ENCODE assay signal across 20 cellular contexts in the genomic region with DNA sequence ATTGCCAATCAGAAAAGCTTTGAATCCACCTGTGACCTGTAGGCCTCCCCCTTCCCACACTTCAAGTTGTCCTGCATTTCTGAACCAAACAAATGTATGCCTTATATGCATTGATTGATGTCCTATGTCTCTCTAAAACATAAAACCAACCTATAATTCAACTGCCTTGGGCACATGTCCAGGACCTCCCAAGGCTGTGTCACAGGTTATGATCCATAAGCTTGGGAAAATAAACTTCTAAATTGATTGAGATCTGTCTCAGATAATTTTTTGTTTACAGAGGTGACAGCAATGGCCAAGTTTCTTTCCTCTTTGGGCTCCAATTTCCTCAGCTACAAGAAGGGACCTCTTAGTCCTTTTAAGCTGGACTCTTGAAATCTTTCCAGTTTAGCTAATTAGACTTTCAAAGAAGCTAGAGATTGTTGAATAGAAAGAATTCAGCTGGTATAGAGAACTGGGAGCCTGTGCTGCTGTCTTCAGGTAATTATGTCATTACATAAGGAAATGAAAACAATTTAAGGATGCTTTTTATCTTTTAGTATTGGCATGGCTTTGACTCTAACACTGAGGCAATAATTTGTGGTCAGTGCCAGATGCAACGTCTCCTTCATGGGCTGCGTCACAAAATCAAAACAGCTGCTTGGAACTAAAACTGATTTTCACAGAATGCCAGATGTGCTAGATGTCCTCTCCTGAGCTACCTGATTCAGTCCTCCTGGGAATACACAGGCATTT.
DNase-seq lines count a peak whose midpoint lies in the region; ATAC-seq and TF ChIP-seq lines count a peak whose summit lies in the region.
"Had no signal": no experiment of that assay in that cellular context is flagged by ENCODE, and none has a peak within 500 bp of the region (broad histone marks: within the 10 kb centered on the region; RNA-seq: fewer than 3 reads in every experiment).

No MANE protein-coding gene starts in this region.

- peaks cover 11% of the 10 kb centered on the region for H3F3A ChIP-seq in GM23248 (ENCODE audit: insufficient read depth)

- no peak for TF ChIP-seq CTCF in foreskin fibroblast (IDR thresholded peaks at IDR 0.05; ENCODE audit: low read depth, low read length)

- in situ Hi-C loops in GM23248 (cut with MboI) = no loop called here

- H3K79me2 ChIP-seq in GM23248 (ENCODE audit: insufficient read depth) = no peaks in the 10 kb centered on the region

- no peak overlapping the region for H3K4me2 ChIP-seq in GM23248 (ENCODE audit: unreplicated experiment)
- H3K4me2 ChIP-seq: GM23338 had no signal

- DNase-seq in AG08395 (ENCODE audit: low spot score) = peak; percentile 39
- DNase-seq in GM23248 = peak; percentile 67
- DNase-seq in foreskin fibroblast = peak; percentile 71 to 91
- no peak for DNase-seq in activated effector memory CD4-positive, alpha-beta T cell treated with Interleukin-2 at 50 U/mL for 16 hours
- no peak for DNase-seq in AG08396 (ENCODE audit: low spot score)
- DNase-seq in C1 segment of cervical spinal cord (lab: John Stamatoyannopoulos, UW) = no peak
- DNase-seq: activated B cell treated with CpG ODN at 0.5 μM for 24 hours; activated naive CD4-positive, alpha-beta T cell treated with anti-CD3 and anti-CD28 coated beads, Interleukin-2, amount 50 U/mL, for 16 hours; caudate nucleus; DMS53; NCI-H146; NCI-H524; occipital lobe; Peyer's patch; small intestine; stimulated activated naive CD4-positive, alpha-beta T cell treated with Interleukin-2 at 50 U/mL for 16 hours had no signal

- H3K36me3 ChIP-seq in GM23248 (ENCODE audit: low read depth) = no peaks in the 10 kb centered on the region
- H3K36me3 ChIP-seq: BLaER1 treated with 17β-estradiol and CSF1 and Interleukin-3, amounts not matched to agents 10 nM and 100 nM; Peyer's patch had no signal

- no peaks in the 10 kb centered on the region for H3K9me2 ChIP-seq in GM23248 (ENCODE audit: insufficient read depth)

- H3K4me3 ChIP-seq in GM23248 = no peak overlapping the region
- no peak overlapping the region for H3K4me3 ChIP-seq in foreskin fibroblast (ENCODE audit: low read depth in 1 of 2, low read length in 2 of 2)
- H3K4me3 ChIP-seq: BLaER1 treated with 17β-estradiol and CSF1 and Interleukin-3, amounts not matched to agents 10 nM and 100 nM; GM23338; Peyer's patch had no signal

- no peak overlapping the region for H3K27ac ChIP-seq in GM23248
- H3K27ac ChIP-seq: BLaER1 treated with 17β-estradiol and CSF1 and Interleukin-3, amounts not matched to agents 10 nM and 100 nM; Peyer's patch had no signal

- no peak overlapping the region for H3K9ac ChIP-seq in GM23248
- H3K9ac ChIP-seq: BLaER1 treated with 17β-estradiol and CSF1 and Interleukin-3, amounts not matched to agents 10 nM and 100 nM had no signal

- H3K27me3 ChIP-seq in GM23248 (replicated peaks; ENCODE audit: insufficient read depth) = no peaks in the 10 kb centered on the region
- H3K27me3 ChIP-seq: BLaER1 treated with 17β-estradiol and CSF1 and Interleukin-3, amounts not matched to agents 10 nM and 100 nM; Peyer's patch had no signal

- 3 to 13% methylated on average over 2 of the region's 2 CpGs for WGBS in GM23248 (ENCODE audit: low coverage in 1 of 2, low lambda C conversion rate in 2 of 2, missing lambda C conversion rate in 2 of 2), 2 experiments

- no peak overlapping the region for H2AFZ ChIP-seq in GM23248
- H2AFZ ChIP-seq: GM23338 had no signal

- no peaks in the 10 kb centered on the region for H4K20me1 ChIP-seq in GM23248 (ENCODE audit: insufficient read depth)
- H4K20me1 ChIP-seq: BLaER1 treated with 17β-estradiol and CSF1 and Interleukin-3, amounts not matched to agents 10 nM and 100 nM had no signal

- peaks cover 30% of the 10 kb centered on the region for H3K4me1 ChIP-seq in GM23248 (ENCODE audit: insufficient read depth)
- H3K4me1 ChIP-seq: Peyer's patch had no signal

- no peak; the same call in 2 of the 3 replicates for ATAC-seq in SK-N-SH treated with all-trans-retinoic acid at 6 μM for 48 hours
- ATAC-seq in HG03432 (IDR thresholded peaks at IDR 0.05; ENCODE audit: unreplicated experiment) = no peak
- ATAC-seq: GM23338 had no signal

- H3K9me3 ChIP-seq in GM23248 (ENCODE audit: low read depth) = no peaks in the 10 kb centered on the region
- H3K9me3 ChIP-seq: Peyer's patch had no signal

TF ChIP-seq in SK-N-SH treated with all-trans-retinoic acid at 6 μM for 48 hours, 23 proteins besides CTCF, POLR2A, EP300 and RAD21:
- TF ChIP-seq ZNF70 (CRISPR knock-in tag; IDR thresholded peaks at IDR 0.05) = no peak
- TF ChIP-seq, protein P1, sequence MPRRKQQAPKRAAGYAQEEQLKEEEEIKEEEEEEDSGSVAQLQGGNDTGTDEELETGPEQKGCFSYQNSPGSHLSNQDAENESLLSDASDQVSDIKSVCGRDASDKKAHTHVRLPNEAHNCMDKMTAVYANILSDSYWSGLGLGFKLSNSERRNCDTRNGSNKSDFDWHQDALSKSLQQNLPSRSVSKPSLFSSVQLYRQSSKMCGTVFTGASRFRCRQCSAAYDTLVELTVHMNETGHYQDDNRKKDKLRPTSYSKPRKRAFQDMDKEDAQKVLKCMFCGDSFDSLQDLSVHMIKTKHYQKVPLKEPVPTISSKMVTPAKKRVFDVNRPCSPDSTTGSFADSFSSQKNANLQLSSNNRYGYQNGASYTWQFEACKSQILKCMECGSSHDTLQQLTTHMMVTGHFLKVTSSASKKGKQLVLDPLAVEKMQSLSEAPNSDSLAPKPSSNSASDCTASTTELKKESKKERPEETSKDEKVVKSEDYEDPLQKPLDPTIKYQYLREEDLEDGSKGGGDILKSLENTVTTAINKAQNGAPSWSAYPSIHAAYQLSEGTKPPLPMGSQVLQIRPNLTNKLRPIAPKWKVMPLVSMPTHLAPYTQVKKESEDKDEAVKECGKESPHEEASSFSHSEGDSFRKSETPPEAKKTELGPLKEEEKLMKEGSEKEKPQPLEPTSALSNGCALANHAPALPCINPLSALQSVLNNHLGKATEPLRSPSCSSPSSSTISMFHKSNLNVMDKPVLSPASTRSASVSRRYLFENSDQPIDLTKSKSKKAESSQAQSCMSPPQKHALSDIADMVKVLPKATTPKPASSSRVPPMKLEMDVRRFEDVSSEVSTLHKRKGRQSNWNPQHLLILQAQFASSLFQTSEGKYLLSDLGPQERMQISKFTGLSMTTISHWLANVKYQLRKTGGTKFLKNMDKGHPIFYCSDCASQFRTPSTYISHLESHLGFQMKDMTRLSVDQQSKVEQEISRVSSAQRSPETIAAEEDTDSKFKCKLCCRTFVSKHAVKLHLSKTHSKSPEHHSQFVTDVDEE (CRISPR knock-in tag; IDR thresholded peaks at IDR 0.05) = 0 out of 2 replicates have a peak, but pooled peaks have one; percentile 16
- peak; percentile 80 for TF ChIP-seq TCF4 (CRISPR knock-in tag; IDR thresholded peaks at IDR 0.05; ENCODE audit: borderline replicate concordance)

Comparison
In these comparisons a context has a peak if more than half of its experiments do, and no peak if none do; other contexts are left out.
1. DNase-seq: peak in AG08395 (single experiment), GM23248 (single experiment) and foreskin fibroblast (2 of 2); none in activated effector memory CD4-positive, alpha-beta T cell treated with Interleukin-2 at 50 U/mL for 16 hours (single experiment), AG08396 (single experiment) and C1 segment of cervical spinal cord (0 of 14).